Comparison of ENCODE assay signal across 31 cellular contexts in the genomic region with DNA sequence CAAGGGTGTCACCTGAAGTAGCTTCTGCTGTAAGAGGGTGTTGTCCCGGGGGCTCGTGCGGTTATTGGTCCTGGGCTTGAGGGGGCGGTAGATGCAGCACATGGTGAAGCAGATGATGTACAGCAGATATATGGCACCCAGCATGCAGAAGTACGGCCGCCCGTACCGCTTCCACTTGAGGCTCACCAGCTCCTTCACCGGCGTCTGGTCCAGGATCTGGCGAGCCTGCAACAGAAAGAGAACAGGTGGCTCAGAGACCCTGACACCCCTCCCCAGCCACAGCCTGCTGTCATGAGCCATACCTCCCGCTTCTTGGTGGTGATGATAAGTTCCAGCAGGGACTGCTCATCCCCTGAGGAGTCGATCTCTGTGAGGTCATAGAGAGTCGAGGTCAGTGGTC. TPM values are rescaled to one million over a fixed set of nuclear protein-coding genes. Genes with fewer than 3 reads are reported as not detected.
"Had no signal": no experiment of that assay in that cellular context is flagged by ENCODE, and none has a peak within 500 bp of the region (broad histone marks: within the 10 kb centered on the region; RNA-seq: fewer than 3 reads in every experiment).

No MANE protein-coding gene starts in this region.

- H3K27me3 ChIP-seq: body of pancreas, breast epithelium had no signal

- ATAC-seq: activated CD8-positive, alpha-beta T cell treated with anti-CD3 and anti-CD28 coated beads for 36 hours; activated T-cell treated with anti-CD3 and anti-CD28 coated beads, Interleukin-2, amount 50 U/mL, for 72 hours; body of pancreas; Panc1 had no signal

- H3K27me3 Mint-ChIP-seq: activated CD8-positive, alpha-beta T cell treated with anti-CD3 and anti-CD28 coated beads for 36 hours; activated naive CD8-positive, alpha-beta T cell had no signal

- DNase-seq: activated CD4-positive, alpha-beta T cell treated with anti-CD3 and anti-CD28 coated beads, Interleukin-2, amount 10 ng/mL, durations not matched to agents 24 days and 14 days; activated CD4-positive, alpha-beta T cell treated with anti-CD3 and anti-CD28 coated beads, Interleukin-2, amount 50 U/mL, for 4 hours; activated CD8-positive, alpha-beta T cell treated with anti-CD3 and anti-CD28 coated beads for 36 hours; activated naive CD4-positive, alpha-beta T cell treated with anti-CD3 and anti-CD28 coated beads, Interleukin-2, amount 10 ng/mL, durations not matched to agents 7 days and 5 days; activated T-cell treated with anti-CD3 and anti-CD28 coated beads, Interleukin-2, amount 50 U/mL, for 1 hour; activated T-cell treated with anti-CD3 and anti-CD28 coated beads, Interleukin-2, amount 50 U/mL, for 72 hours; amygdala; cerebellar nuclear complex; Karpas-422; KBM-7; NCI-H1105; NCI-H1417 treated with DMSO at 0.1 percent for 48 hours; NCI-H187 treated with DMSO at 0.1 percent for 48 hours; NCI-H2081 treated with DMSO at 0.1 percent for 48 hours; NCI-H226; NCI-H446 treated with DMSO at 0.1 percent for 48 hours; NCI-H69; SHP77; SJCRH30 had no signal

- H3K4me1 ChIP-seq: breast epithelium, SJCRH30 had no signal

- H3K27ac Mint-ChIP-seq: activated CD4-positive, alpha-beta T cell treated with anti-CD3 and anti-CD28 coated beads, Interleukin-2, amount 10 ng/mL, durations not matched to agents 24 days and 14 days; activated CD8-positive, alpha-beta T cell treated with anti-CD3 and anti-CD28 coated beads for 36 hours; activated naive CD4-positive, alpha-beta T cell treated with anti-CD3 and anti-CD28 coated beads, Interleukin-2, amount 10 ng/mL, durations not matched to agents 7 days and 5 days; activated naive CD8-positive, alpha-beta T cell; activated T-cell treated with anti-CD3 and anti-CD28 coated beads, Interleukin-2, amount 50 U/mL, for 72 hours; activated T-helper 2 cell treated with anti-CD3 and anti-CD28 coated beads, Interferon-gamma antibody, Interleukin-2, Interleukin-4, amounts not matched to agents 10 μg/mL and 5 μg/mL and 100 μg/mL, durations not matched to agents 14 hours and 24 hours and 36 hours; T-helper 2 cell treated with Interferon-gamma antibody and Interleukin-4, amounts not matched to agents 5 μg/mL and 100 μg/mL, for 36 hours had no signal

- H3K27ac ChIP-seq: body of pancreas, breast epithelium, SJCRH30, SK-N-MC had no signal

- H3K9me3 ChIP-seq: body of pancreas, breast epithelium, SJCRH30 had no signal

- H3K36me3 Mint-ChIP-seq: activated naive CD4-positive, alpha-beta T cell treated with anti-CD3 and anti-CD28 coated beads, Interleukin-2, amount 10 ng/mL, durations not matched to agents 7 days and 5 days; activated naive CD8-positive, alpha-beta T cell had no signal

- H3K36me3 ChIP-seq: breast epithelium, SJCRH30 had no signal

- H3K9me3 Mint-ChIP-seq: activated CD4-positive, alpha-beta T cell treated with anti-CD3 and anti-CD28 coated beads, Interleukin-2, amount 10 ng/mL, durations not matched to agents 24 days and 14 days; activated CD8-positive, alpha-beta T cell treated with anti-CD3 and anti-CD28 coated beads for 36 hours; activated naive CD4-positive, alpha-beta T cell treated with anti-CD3 and anti-CD28 coated beads, Interleukin-2, amount 10 ng/mL, durations not matched to agents 7 days and 5 days; activated T-cell treated with anti-CD3 and anti-CD28 coated beads, Interleukin-2, amount 50 U/mL, for 72 hours; activated T-helper 2 cell treated with anti-CD3 and anti-CD28 coated beads, Interferon-gamma antibody, Interleukin-2, Interleukin-4, amounts not matched to agents 10 μg/mL and 5 μg/mL and 100 μg/mL, durations not matched to agents 14 hours and 24 hours and 36 hours; T-helper 2 cell treated with Interferon-gamma antibody and Interleukin-4, amounts not matched to agents 5 μg/mL and 100 μg/mL, for 36 hours had no signal

- H3K4me3 ChIP-seq: body of pancreas, breast epithelium, SJCRH30, SK-N-MC had no signal

- H3K4me1 Mint-ChIP-seq: activated CD4-positive, alpha-beta T cell treated with anti-CD3 and anti-CD28 coated beads, Interleukin-2, amount 10 ng/mL, durations not matched to agents 24 days and 14 days; activated naive CD4-positive, alpha-beta T cell treated with anti-CD3 and anti-CD28 coated beads, Interleukin-2, amount 10 ng/mL, durations not matched to agents 7 days and 5 days had no signal

- H3K4me3 Mint-ChIP-seq: activated CD4-positive, alpha-beta T cell treated with anti-CD3 and anti-CD28 coated beads, Interleukin-2, amount 10 ng/mL, durations not matched to agents 24 days and 14 days; activated CD8-positive, alpha-beta T cell treated with anti-CD3 and anti-CD28 coated beads for 36 hours; activated naive CD4-positive, alpha-beta T cell treated with anti-CD3 and anti-CD28 coated beads, Interleukin-2, amount 10 ng/mL, durations not matched to agents 7 days and 5 days; activated naive CD8-positive, alpha-beta T cell; activated T-cell treated with anti-CD3 and anti-CD28 coated beads, Interleukin-2, amount 50 U/mL, for 72 hours; T-helper 2 cell treated with Interferon-gamma antibody and Interleukin-4, amounts not matched to agents 5 μg/mL and 100 μg/mL, for 36 hours had no signal

RNA-seq across cellular contexts. Expression of a gene that starts 10.1 kb away (rescaled TPM):
- total RNA-seq: activated CD4-positive, alpha-beta T cell treated with anti-CD3 and anti-CD28 coated beads, Interleukin-2, amount 10 ng/mL, durations not matched to agents 24 days and 14 days; activated CD8-positive, alpha-beta memory T cell treated with anti-CD3 and anti-CD28 coated beads for 36 hours; activated CD8-positive, alpha-beta T cell treated with anti-CD3 and anti-CD28 coated beads for 36 hours; activated T-helper 2 cell treated with anti-CD3 and anti-CD28 coated beads, Interferon-gamma antibody, Interleukin-2, Interleukin-4, amounts not matched to agents 10 μg/mL and 5 μg/mL and 100 μg/mL, durations not matched to agents 14 hours and 24 hours and 36 hours; RPMI7951; SJCRH30; T-helper 1 cell treated with Interleukin-12 subunit alpha and Interleukin-12 subunit beta and Interleukin-4 antibody, amounts not matched to agents 30 ng/mL and 1 ng/mL, for 36 hours had no signal

RNA-seq across cellular contexts. Expression of a gene that starts 20.6 kb away (rescaled TPM):
- total RNA-seq: RPMI7951 had no signal

RNA-seq across cellular contexts. Expression of a gene that starts 58.1 kb away (rescaled TPM):
- total RNA-seq: activated CD4-positive, alpha-beta T cell treated with anti-CD3 and anti-CD28 coated beads, Interleukin-2, amount 10 ng/mL, durations not matched to agents 24 days and 14 days; activated CD8-positive, alpha-beta memory T cell treated with anti-CD3 and anti-CD28 coated beads for 36 hours; activated CD8-positive, alpha-beta T cell treated with anti-CD3 and anti-CD28 coated beads for 36 hours; activated T-helper 2 cell treated with anti-CD3 and anti-CD28 coated beads, Interferon-gamma antibody, Interleukin-2, Interleukin-4, amounts not matched to agents 10 μg/mL and 5 μg/mL and 100 μg/mL, durations not matched to agents 14 hours and 24 hours and 36 hours; astrocyte; body of pancreas; MCF 10A; RPMI7951; SJCRH30; T-helper 1 cell treated with Interleukin-12 subunit alpha and Interleukin-12 subunit beta and Interleukin-4 antibody, amounts not matched to agents 30 ng/mL and 1 ng/mL, for 36 hours had no signal
